Comparison of ENCODE assay signal across 10 cellular contexts in genomic region chr6:142907017-142907470, GRCh38.
DNase-seq lines count a peak whose midpoint lies in the region; ATAC-seq and TF ChIP-seq lines count a peak whose summit lies in the region.
"Had no signal": no experiment of that assay in that cellular context is flagged by ENCODE, and none has a peak within 500 bp of the region (broad histone marks: within the 10 kb centered on the region; RNA-seq: fewer than 3 reads in every experiment).

No MANE protein-coding gene starts in this region.

- H3K4me3 Mint-ChIP-seq in activated naive CD8-positive, alpha-beta T cell = peak overlapping the region; percentile 76

- peak overlapping the region; percentile 56 for H3K4me3 ChIP-seq in GM08714 (ENCODE audit: low read length)

- H3K36me3 Mint-ChIP-seq in activated naive CD8-positive, alpha-beta T cell = peaks cover 9% of the 10 kb centered on the region

- peak; percentile 82 for ATAC-seq in GM19455 (IDR thresholded peaks at IDR 0.05; ENCODE audit: unreplicated experiment)
- peak; percentile 47 for ATAC-seq in HG03103 (IDR thresholded peaks at IDR 0.05; ENCODE audit: low read depth, unreplicated experiment)
- ATAC-seq: left lobe of liver had no signal

- peak overlapping the region; percentile 66 for H3K27ac Mint-ChIP-seq in activated naive CD8-positive, alpha-beta T cell

- DNase-seq in erythroblast (lab: John Stamatoyannopoulos, UW) (no peak), SIG-M5 (lab: John Stamatoyannopoulos, UW) (no peak), cerebellar cortex (ENCODE audit: low spot score) (no peak), SHP77 treated with DMSO at 0.1 percent for 48 hours (lab: John Stamatoyannopoulos, UW) (no peak)
- DNase-seq: DND-41 had no signal

- H3K9me3 Mint-ChIP-seq in activated naive CD8-positive, alpha-beta T cell (ENCODE audit: low read depth) = no peaks in the 10 kb centered on the region

- TF ChIP-seq POLR2A in erythroblast (IDR thresholded peaks at IDR 0.05; ENCODE audit: low read length) = no peak

- H3K27me3 Mint-ChIP-seq in activated naive CD8-positive, alpha-beta T cell = no peaks in the 10 kb centered on the region

- peaks cover 59% of the 10 kb centered on the region for H3K4me1 Mint-ChIP-seq in activated naive CD8-positive, alpha-beta T cell (ENCODE audit: low read depth)
